8 cellular contexts compared by ENCODE assay signal in genomic region chr11:65888163-65888814, GRCh38. TPM values are rescaled to one million over a fixed set of nuclear protein-coding genes. Genes with fewer than 3 reads are reported as not detected.
A peak's percentile ranks its signal among the peaks of the same experiment; 100 is the strongest.
DNase-seq lines count a peak whose midpoint lies in the region; ATAC-seq and TF ChIP-seq lines count a peak whose summit lies in the region.

FIBP (minus strand) TSS chr11:65888471; CDS start chr11:65888418, 53 bp downstream.

- peak; percentile 91 for TF ChIP-seq POLR2A in right lobe of liver (IDR thresholded peaks at IDR 0.05)

- TF ChIP-seq CTCF in BE2C (IDR thresholded peaks at IDR 0.05; ENCODE audit: low read depth, low read length): peak; percentile 68
- peak; percentile 79 to 88 (median 81) for TF ChIP-seq CTCF in right lobe of liver (IDR thresholded peaks at IDR 0.05)

- no peaks in the 10 kb centered on the region for H3K27me3 ChIP-seq in BE2C
- H3K27me3 ChIP-seq in right lobe of liver: no peaks in the 10 kb centered on the region

- no peaks in the 10 kb centered on the region for H3K9me3 ChIP-seq in BE2C
- no peaks in the 10 kb centered on the region for H3K9me3 ChIP-seq in right lobe of liver

- peak within 1 kb of the TSS; percentile 81 to 88 (median 85) for H3K27ac ChIP-seq in right lobe of liver

- 0% methylated on average over 7 of the region's 57 CpGs for WGBS in right lobe of liver (ENCODE audit: insufficient coverage, low coverage, low lambda C conversion rate, missing lambda C conversion rate)

- ATAC-seq in GM19328 (IDR thresholded peaks at IDR 0.05; ENCODE audit: unreplicated experiment): peak; percentile 52
- ATAC-seq in right lobe of liver: peak; percentile 82 to 90 (median 86)

- H3K4me3 ChIP-seq in BE2C (ENCODE audit: low read depth, low read length) (peak within 1 kb of the TSS; percentile 77), right lobe of liver (peak within 1 kb of the TSS; percentile 73 to 89 (median 80))

- peak; percentile 99 for DNase-seq in BE2C
- DNase-seq in HK-2 (ENCODE audit: unreplicated experiment): peak; percentile 93
- peak; percentile 96 for DNase-seq in NCI-H82 (lab: John Stamatoyannopoulos, UW)
- peak; percentile 97 to 98 for DNase-seq in activated CD4-positive, alpha-beta T cell treated with anti-CD3 and anti-CD28 coated beads, Interleukin-2, amount 50 U/mL, for 48 hours
- DNase-seq in dermis microvascular lymphatic vessel endothelial cell (ENCODE audit: low read depth in 2 of 2): peak; percentile 89 to 98
- DNase-seq in right lobe of liver: peak; percentile 98 to 99 (median 98)
- DNase-seq in stimulated activated CD4-positive, alpha-beta T cell treated with anti-CD3 and anti-CD28 coated beads, Interleukin-4, amount 100 ng/mL, for 24 hours: peak; percentile 96

- H3K4me1 ChIP-seq in BE2C (peaks cover 8% of the 10 kb centered on the region), right lobe of liver (peaks cover 0 to 32% (median 8%) of the 10 kb centered on the region in 4 donors)

- intact Hi-C loops in right lobe of liver (cut with DNase I): loop anchor here (10.0 kb wide), 1 partner anchor 97 kb away; no protein-coding TSS in a partner anchor

- peaks cover 28% of the 10 kb centered on the region for H3K36me3 ChIP-seq in BE2C
- H3K36me3 ChIP-seq in right lobe of liver: peaks cover 0 to 11% (median 0%) of the 10 kb centered on the region in 4 donors

RNA-seq across cellular contexts. Expression of gene FIBP, which starts in this region (rescaled TPM):
- 385 TPM for polyA plus RNA-seq in BE2C (2012; ENCODE audit: insufficient read depth, insufficient read length, low read depth)
- total RNA-seq in dermis microvascular lymphatic vessel endothelial cell (157 and 195 TPM in 2 replicates), right lobe of liver (10 to 100 TPM; 19.4 to 66.1 (median 23.3) TPM)

Comparison
In these comparisons a context has a peak if more than half of its experiments do, and no peak if none do; other contexts are left out.
1. Peak in every context shown above with its lines: DNase-seq, ATAC-seq, H3K4me3 ChIP-seq and H3K27ac ChIP-seq.